16 cellular contexts compared by ENCODE assay signal in the genomic region with DNA sequence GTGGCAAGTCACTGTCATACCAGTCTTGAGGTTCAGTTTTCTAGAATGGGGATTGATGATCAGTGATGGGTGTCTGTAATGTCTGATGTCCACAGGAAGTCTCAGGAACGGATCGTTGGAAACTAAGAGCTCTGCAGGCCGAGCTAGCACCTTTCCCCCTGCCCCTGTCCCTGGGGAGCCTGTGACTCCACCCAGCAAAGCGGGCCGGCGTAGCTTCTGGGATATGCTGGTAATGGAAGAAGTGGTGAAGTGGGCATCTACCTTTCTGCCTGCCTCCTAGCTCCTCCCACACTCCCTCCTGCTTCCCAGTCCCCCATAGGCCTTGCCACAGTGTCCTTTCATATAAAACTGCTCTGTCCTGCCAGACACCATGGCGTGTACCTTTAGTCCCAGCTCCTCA. TPM values are rescaled to one million over a fixed set of nuclear protein-coding genes. Genes with fewer than 3 reads are reported as not detected.
DNase-seq lines count a peak whose midpoint lies in the region; ATAC-seq and TF ChIP-seq lines count a peak whose summit lies in the region.
"Had no signal": no experiment of that assay in that cellular context is flagged by ENCODE, and none has a peak within 500 bp of the region (broad histone marks: within the 10 kb centered on the region; RNA-seq: fewer than 3 reads in every experiment).

No MANE protein-coding gene starts in this region.

- H3K4me3 Mint-ChIP-seq in HFFc6 (no peak overlapping the region), neural crest cell (no peak overlapping the region)
- H3K4me3 Mint-ChIP-seq in CD4-positive, alpha-beta memory T cell, result no peak overlapping the region

- H3K36me3 ChIP-seq in Panc1 (ENCODE audit: control insufficient read depth, insufficient read depth, low read length), result no peaks in the 10 kb centered on the region; the same call in 1 of the 2 replicates
- H3K36me3 ChIP-seq in effector memory CD4-positive, alpha-beta T cell (ENCODE audit: control insufficient read depth, insufficient read depth, low read length), result peaks cover 63% of the 10 kb centered on the region
- peaks cover 63% of the 10 kb centered on the region for H3K36me3 ChIP-seq in CD4-positive, alpha-beta memory T cell (ENCODE audit: insufficient read depth, low read length)

- TF ChIP-seq CTCF in HFFc6 (IDR thresholded peaks at IDR 0.05) (no peak), Panc1 (IDR thresholded peaks at IDR 0.05) (no peak), neural crest cell (conservative IDR thresholded peaks at IDR 0.05) (no peak)

- no peaks in the 10 kb centered on the region for H3K27me3 ChIP-seq in Panc1 (ENCODE audit: control insufficient read depth, insufficient read depth, low read length)
- no peaks in the 10 kb centered on the region for H3K27me3 ChIP-seq in effector memory CD4-positive, alpha-beta T cell (replicated peaks; ENCODE audit: control insufficient read depth, insufficient read depth, low read length, poor library complexity, severe bottlenecking)
- H3K27me3 ChIP-seq in CD4-positive, alpha-beta memory T cell (ENCODE audit: insufficient read depth, low read length), result no peaks in the 10 kb centered on the region
- H3K27me3 ChIP-seq: heart left ventricle, upper lobe of right lung had no signal

- H3K27me3 Mint-ChIP-seq in HFFc6 (ENCODE audit: insufficient read depth) (peaks cover 1% of the 10 kb centered on the region), neural crest cell (ENCODE audit: low read depth) (no peaks in the 10 kb centered on the region)
- H3K27me3 Mint-ChIP-seq in CD4-positive, alpha-beta memory T cell, result no peaks in the 10 kb centered on the region

- POLR2A ChIA-PET in Panc1 (lab: Charles Lee), result no interaction called here
- POLR2A ChIA-PET in CD4-positive, alpha-beta memory T cell (lab: Charles Lee; ENCODE audit: partially characterized antibody), result interaction anchor here (6.5 kb wide), 1 partner anchor 13 kb away, joined by 41 read pairs; a partner anchor contains a TSS

- peaks cover 21% of the 10 kb centered on the region for H3K36me3 Mint-ChIP-seq in HFFc6 (ENCODE audit: low read depth)
- H3K36me3 Mint-ChIP-seq in neural crest cell (ENCODE audit: low read depth), result peaks cover 2% of the 10 kb centered on the region
- peaks cover 31 to 81% of the 10 kb centered on the region in 2 donors for H3K36me3 Mint-ChIP-seq in CD4-positive, alpha-beta memory T cell

- DNase-seq in NCI-H2029 (lab: John Stamatoyannopoulos, UW) (peak; percentile 73), NCI-H2029 treated with DMSO at 0.1 percent for 48 hours (lab: John Stamatoyannopoulos, UW) (no peak), HFFc6 (no peak), Panc1 (ENCODE audit: low read depth, low spot score) (no peak), neural crest cell (ENCODE audit: low read depth, low spot score) (no peak), CD1c-positive myeloid dendritic cell (ENCODE audit: extremely low spot score) (no peak)
- no peak for DNase-seq in effector memory CD4-positive, alpha-beta T cell
- no peak for DNase-seq in CD4-positive, alpha-beta memory T cell
- DNase-seq: 8988T; activated effector memory CD4-positive, alpha-beta T cell treated with Interleukin-2 at 50 U/mL for 16 hours; IMR-90; NCI-H146; NCI-H526 treated with DMSO at 0.1 percent for 48 hours; stimulated activated CD4-positive, alpha-beta T cell treated with anti-CD3 and anti-CD28 coated beads, Interleukin-4, amount 100 ng/mL, for 4 hours; upper lobe of right lung had no signal

- no TSS peak for BruUV-seq in Panc1 (replicated peaks; lab: Mats Ljungman, UMichigan)

- peak overlapping the region; percentile 1 for H3K27ac Mint-ChIP-seq in HFFc6
- H3K27ac Mint-ChIP-seq in neural crest cell (ENCODE audit: unreplicated experiment), result peak overlapping the region; percentile 58
- no peak overlapping the region for H3K27ac Mint-ChIP-seq in CD4-positive, alpha-beta memory T cell

- H3K4me1 Mint-ChIP-seq in HFFc6 (ENCODE audit: low read depth) (peaks cover 23% of the 10 kb centered on the region), neural crest cell (peaks cover 20% of the 10 kb centered on the region)
- H3K4me1 Mint-ChIP-seq in CD4-positive, alpha-beta memory T cell, result no peaks in the 10 kb centered on the region

- ATAC-seq in Panc1, result 0 out of 2 replicates have a peak, but pooled peaks have one; percentile 15
- ATAC-seq: heart left ventricle, upper lobe of right lung had no signal

- H3K9me3 ChIP-seq in Panc1 (ENCODE audit: control insufficient read depth, insufficient read depth, low read depth, low read length), result no peaks in the 10 kb centered on the region
- no peaks in the 10 kb centered on the region for H3K9me3 ChIP-seq in effector memory CD4-positive, alpha-beta T cell (ENCODE audit: control insufficient read depth, low read length)
- no peaks in the 10 kb centered on the region for H3K9me3 ChIP-seq in CD4-positive, alpha-beta memory T cell (ENCODE audit: control insufficient read depth in 1 of 2, low read length in 2 of 2)
- H3K9me3 ChIP-seq: heart left ventricle, upper lobe of right lung had no signal

- in situ Hi-C loops in Panc1 (cut with HindIII; ENCODE audit: low pct_unique_long_range_greater_than_20kb, low sequenced_read_pairs), result no loop called here

- no peak overlapping the region for H3K4me3 ChIP-seq in Panc1 (ENCODE audit: low read depth in 2 of 2, low read length in 2 of 2)
- no peak overlapping the region for H3K4me3 ChIP-seq in effector memory CD4-positive, alpha-beta T cell (ENCODE audit: insufficient read depth, low read depth, low read length, poor library complexity, severe bottlenecking)
- H3K4me3 ChIP-seq in CD4-positive, alpha-beta memory T cell (ENCODE audit: low read length in 2 of 2), result no peak overlapping the region
- H3K4me3 ChIP-seq: heart left ventricle, upper lobe of right lung had no signal

- H3K27ac ChIP-seq in Panc1 (ENCODE audit: low read length), result no peak overlapping the region
- H3K27ac ChIP-seq in effector memory CD4-positive, alpha-beta T cell (ENCODE audit: insufficient read depth, low read length, poor library complexity, severe bottlenecking), result no peak overlapping the region
- H3K27ac ChIP-seq in CD4-positive, alpha-beta memory T cell (ENCODE audit: low read depth, low read length), result no peak overlapping the region
- H3K27ac ChIP-seq: heart left ventricle, upper lobe of right lung had no signal

- no peaks in the 10 kb centered on the region for H3K4me1 ChIP-seq in Panc1 (ENCODE audit: control insufficient read depth, insufficient read depth, low read length)
- H3K4me1 ChIP-seq in effector memory CD4-positive, alpha-beta T cell (ENCODE audit: control insufficient read depth, insufficient read depth, low read length, poor library complexity, severe bottlenecking), result no peaks in the 10 kb centered on the region
- H3K4me1 ChIP-seq in CD4-positive, alpha-beta memory T cell (ENCODE audit: insufficient read depth, low read length), result no peaks in the 10 kb centered on the region
- H3K4me1 ChIP-seq: upper lobe of right lung had no signal

- CTCF ChIA-PET in Panc1 (lab: Charles Lee), result no interaction called here
- CTCF ChIA-PET in CD4-positive, alpha-beta memory T cell (lab: Charles Lee; ENCODE audit: partially characterized antibody), result interaction anchor here (1.7 kb wide), 1 partner anchor 26 kb away, joined by 4 read pairs; no protein-coding TSS in a partner anchor

- H3K9me3 Mint-ChIP-seq in HFFc6 (no peaks in the 10 kb centered on the region), neural crest cell (no peaks in the 10 kb centered on the region)
- H3K9me3 Mint-ChIP-seq in CD4-positive, alpha-beta memory T cell, result peaks cover 0 to 2% (median 0%) of the 10 kb centered on the region in 8 donors

- intact Hi-C loops in Panc1 (cut with micrococcal nuclease; ENCODE audit: unreplicated experiment), result no loop called here
- intact Hi-C loops in CD4-positive, alpha-beta memory T cell (cut with micrococcal nuclease), result no loop called here

RNA-seq across cellular contexts. Expression of a gene that starts 13.4 kb away (rescaled TPM):
- total RNA-seq in HFFc6 (2021; fragmentation: NEBNext Ultra II Directional; extraction: Animal tissue kit (Norgen Biotek cat#: 25700)), result 10 to 100 TPM; 45.6 to 71.1 (median 61.7) TPM
- total RNA-seq in Panc1 (2021; ENCODE audit: unreplicated experiment) (55.3 TPM), neural crest cell (42.9 and 46.6 TPM in 2 replicates)
- polyA plus RNA-seq in Panc1 (2012; ENCODE audit: insufficient read length), result 75.3 TPM
- total RNA-seq in CD4-positive, alpha-beta memory T cell, result 10 to 100 TPM; 30.7 to 33.9 TPM
- 1 to 10 TPM; 7.3 to 7.7 TPM for polyA plus RNA-seq in CD4-positive, alpha-beta memory T cell

RNA-seq across cellular contexts. Expression of a gene that starts 50.7 kb away (rescaled TPM):
- 10 to 100 TPM; 17.2 to 21.8 (median 21.3) TPM for total RNA-seq in HFFc6 (2021; fragmentation: NEBNext Ultra II Directional; extraction: Animal tissue kit (Norgen Biotek cat#: 25700))
- total RNA-seq in Panc1 (2021; ENCODE audit: unreplicated experiment) (40.2 TPM), neural crest cell (39.4 and 42.0 TPM in 2 replicates)
- polyA plus RNA-seq in Panc1 (2012; ENCODE audit: insufficient read length), result 17.8 TPM
- total RNA-seq in CD4-positive, alpha-beta memory T cell, result 100 to 1,000 TPM; 135 to 153 TPM
- 1 to 10 TPM in 1 of 2 donors, under 1 TPM in 1; 0.69 to 8.9 TPM for polyA plus RNA-seq in CD4-positive, alpha-beta memory T cell

RNA-seq across cellular contexts. Expression of a gene that starts 50.8 kb away (rescaled TPM):
- 10 to 100 TPM; 56.0 to 64.0 (median 60.8) TPM for total RNA-seq in HFFc6 (2021; fragmentation: NEBNext Ultra II Directional; extraction: Animal tissue kit (Norgen Biotek cat#: 25700))
- total RNA-seq in Panc1 (2021; ENCODE audit: unreplicated experiment) (50.8 TPM), neural crest cell (30.8 and 33.9 TPM in 2 replicates)
- 57.0 TPM for polyA plus RNA-seq in Panc1 (2012; ENCODE audit: insufficient read length)
- total RNA-seq in CD4-positive, alpha-beta memory T cell, result 10 to 100 TPM; 34.0 to 35.6 TPM
- polyA plus RNA-seq in CD4-positive, alpha-beta memory T cell, result 10 to 100 TPM; 36.1 to 42.3 TPM

Comparison
In these comparisons a context has a peak if more than half of its experiments do, and no peak if none do; other contexts are left out.
1. H3K27ac Mint-ChIP-seq: peak in HFFc6 (single experiment) and neural crest cell (single experiment); none in CD4-positive, alpha-beta memory T cell (0 of 7).